In the genomic region with DNA sequence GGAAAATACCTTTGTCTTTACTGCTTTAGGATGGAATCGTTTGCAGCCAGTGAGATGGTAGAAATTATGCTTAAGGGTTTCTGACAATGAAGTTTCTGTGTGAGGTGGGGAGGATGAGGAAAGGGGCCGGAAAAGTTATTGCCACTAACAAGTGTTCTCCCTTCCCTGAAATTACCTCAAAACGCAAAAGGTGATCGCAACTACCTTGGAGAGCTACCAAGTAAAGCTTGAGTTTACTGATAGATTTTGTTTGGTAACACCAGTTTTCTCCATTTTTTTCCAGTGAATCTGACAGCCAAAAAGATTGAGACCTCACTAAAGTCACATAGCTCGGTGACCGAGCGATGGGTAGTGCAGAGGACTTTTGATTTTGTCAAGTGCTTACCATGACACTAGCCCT, we compare ENCODE assay signal across 8 cellular contexts. TPM values are rescaled to one million over a fixed set of nuclear protein-coding genes. Genes with fewer than 3 reads are reported as not detected.
DNase-seq lines count a peak whose midpoint lies in the region; ATAC-seq and TF ChIP-seq lines count a peak whose summit lies in the region.

No MANE protein-coding gene starts in this region.

- POLR2A ChIA-PET in MCF 10A (lab: Yijun Ruan, JAX) = interaction anchor here (0.6 to 7.3 kb wide), 10 partner anchors 9 to 231 kb away, joined by 3 to 90 read pairs (median 11); partner anchors contain the start of genes CDNF, DCLRE1C, HSPA14 and MEIG1

- H3K4me3 ChIP-seq in breast epithelium = peak overlapping the region in 1 of 3 donors; percentile 84
- H3K4me3 ChIP-seq in WI38 (ENCODE audit: low read depth, low read length) = peak overlapping the region; percentile 91
- H3K4me3 ChIP-seq in iPS-15b (ENCODE audit: low read depth, low read length) = peak overlapping the region; percentile 79
- peak overlapping the region; percentile 89 to 97 for H3K4me3 ChIP-seq in testis

- intact Hi-C loops in MCF 10A (cut with micrococcal nuclease) = no loop called here
- intact Hi-C loops in breast epithelium (cut with DNase I; ENCODE audit: low total_unique reads) = no loop called here
- intact Hi-C loops in testis (cut with DNase I; ENCODE audit: low total_unique reads) = no loop called here

- WGBS in testis, 2 donors = 45 to 56% methylated on average over 7 of the region's 7 CpGs

- DNase-seq in MCF 10A (ENCODE audit: unreplicated experiment) (peak; percentile 16), breast epithelium (ENCODE audit: low spot score in 2 of 2) (no peak), testis (no peak)
- no peak for DNase-seq in NK-92 treated with Interleukin-12 subunit alpha and Interleukin-12 subunit beta, amount 100 ng/mL, for 24 hours (lab: John Stamatoyannopoulos, UW)

- CTCF ChIA-PET in MCF 10A (lab: Yijun Ruan, JAX) = interaction anchor here (1.9 to 2.0 kb wide), 2 partner anchors 9 to 226 kb away, joined by 4 to 5 read pairs; no protein-coding TSS in a partner anchor

- H3K27ac Mint-ChIP-seq in MCF 10A (ENCODE audit: low read depth, unreplicated experiment) = peak overlapping the region; percentile 82

- no peaks in the 10 kb centered on the region for H3K9me3 Mint-ChIP-seq in MCF 10A (ENCODE audit: unreplicated experiment)

- TF ChIP-seq CTCF in MCF 10A (IDR thresholded peaks at IDR 0.05; ENCODE audit: unreplicated experiment) = no peak
- TF ChIP-seq CTCF in breast epithelium (IDR thresholded peaks at IDR 0.05) = no peak
- no peak for TF ChIP-seq CTCF in WI38 (IDR thresholded peaks at IDR 0.05; ENCODE audit: low read depth, low read length)
- TF ChIP-seq CTCF in testis (IDR thresholded peaks at IDR 0.05) = no peak

- TF ChIP-seq POLR2A in breast epithelium (IDR thresholded peaks at IDR 0.05) (no peak), testis (IDR thresholded peaks at IDR 0.05) (no peak)

- ATAC-seq in HG03469 (IDR thresholded peaks at IDR 0.05; ENCODE audit: unreplicated experiment) (no peak), GM18517 (IDR thresholded peaks at IDR 0.05; ENCODE audit: unreplicated experiment) (no peak)

- no peak overlapping the region for H3K9ac ChIP-seq in iPS-15b (ENCODE audit: low read depth, low read length)

- H3K9me3 ChIP-seq in breast epithelium = no peaks in the 10 kb centered on the region
- H3K9me3 ChIP-seq in iPS-15b (ENCODE audit: control insufficient read depth, insufficient read depth, low read length) = no peaks in the 10 kb centered on the region
- H3K9me3 ChIP-seq in testis = no peaks in the 10 kb centered on the region

- peaks cover 27% of the 10 kb centered on the region for H3K4me1 Mint-ChIP-seq in MCF 10A (ENCODE audit: insufficient read depth, unreplicated experiment)

- no TSS peak for BruUV-seq in MCF 10A (replicated peaks; lab: Mats Ljungman, UMichigan)

- H3K27me3 Mint-ChIP-seq in MCF 10A (ENCODE audit: insufficient read depth, unreplicated experiment) = no peaks in the 10 kb centered on the region

- peaks cover 12% of the 10 kb centered on the region for H3K36me3 Mint-ChIP-seq in MCF 10A (ENCODE audit: insufficient read depth, unreplicated experiment)

- H3K36me3 ChIP-seq in breast epithelium = no peaks in the 10 kb centered on the region
- H3K36me3 ChIP-seq in iPS-15b (ENCODE audit: control insufficient read depth, insufficient read depth, low read length) = no peaks in the 10 kb centered on the region
- no peaks in the 10 kb centered on the region for H3K36me3 ChIP-seq in testis (ENCODE audit: low read depth, missing control alignments)

- no peaks in the 10 kb centered on the region for H3K27me3 ChIP-seq in breast epithelium
- H3K27me3 ChIP-seq in iPS-15b (ENCODE audit: control insufficient read depth, insufficient read depth, low read length) = no peaks in the 10 kb centered on the region
- no peaks in the 10 kb centered on the region for H3K27me3 ChIP-seq in testis

- H3K27ac ChIP-seq in breast epithelium (no peak overlapping the region), testis (no peak overlapping the region)

- H3K4me3 Mint-ChIP-seq in MCF 10A (ENCODE audit: unreplicated experiment) = peak overlapping the region; percentile 79

- H3K4me1 ChIP-seq in breast epithelium = no peaks in the 10 kb centered on the region
- H3K4me1 ChIP-seq in iPS-15b (ENCODE audit: control insufficient read depth, insufficient read depth, low read length) = peaks cover 8% of the 10 kb centered on the region
- peaks cover 7% of the 10 kb centered on the region for H3K4me1 ChIP-seq in testis

RNA-seq across cellular contexts. Expression of gene SUV39H2, which starts 1.5 kb away (rescaled TPM):
- 14.9 and 16.0 TPM in 2 replicates for total RNA-seq in MCF 10A (2022)
- 1 to 10 TPM; 4.6 to 7.5 (median 5.6) TPM for total RNA-seq in breast epithelium
- total RNA-seq in testis = 10 to 100 TPM; 29.9 to 39.1 TPM
- polyA plus RNA-seq in testis (ENCODE audit: insufficient read depth, low read depth, low replicate concordance) = 69.4 TPM

RNA-seq across cellular contexts. Expression of gene HSPA14, which starts 42.1 kb away (rescaled TPM):
- total RNA-seq in MCF 10A (2022) = 12.1 and 14.0 TPM in 2 replicates
- total RNA-seq in breast epithelium = 10 to 100 TPM in 2 of 3 donors, 1 to 10 TPM in 1; 9.3 to 16.7 (median 16.4) TPM
- total RNA-seq in testis = 10 to 100 TPM; 20.5 to 24.6 TPM
- 41.5 TPM for polyA plus RNA-seq in testis (ENCODE audit: insufficient read depth, low read depth, low replicate concordance)

RNA-seq across cellular contexts. Expression of gene MSANTD7, which starts 42.1 kb away (rescaled TPM):
- 17.2 and 18.1 TPM in 2 replicates for total RNA-seq in MCF 10A (2022)
- 10 to 100 TPM in 2 of 3 donors, 1 to 10 TPM in 1; 9.6 to 14.0 (median 11.1) TPM for total RNA-seq in breast epithelium
- total RNA-seq in testis = 10 to 100 TPM; 14.3 to 15.3 TPM
- polyA plus RNA-seq in testis (ENCODE audit: insufficient read depth, low read depth, low replicate concordance) = 16.0 TPM

RNA-seq across cellular contexts. Expression of gene CDNF, which starts 42.4 kb away (rescaled TPM):
- total RNA-seq in MCF 10A (2022) (1.9 and 2.9 TPM in 2 replicates), breast epithelium (1 to 10 TPM; 2.9 to 6.2 (median 5.1) TPM), testis (10 to 100 TPM; 10.0 to 14.1 TPM)
- 46.7 TPM for polyA plus RNA-seq in testis (ENCODE audit: insufficient read depth, low read depth, low replicate concordance)
